1 cellular context compared by ENCODE assay signal in the genomic region with DNA sequence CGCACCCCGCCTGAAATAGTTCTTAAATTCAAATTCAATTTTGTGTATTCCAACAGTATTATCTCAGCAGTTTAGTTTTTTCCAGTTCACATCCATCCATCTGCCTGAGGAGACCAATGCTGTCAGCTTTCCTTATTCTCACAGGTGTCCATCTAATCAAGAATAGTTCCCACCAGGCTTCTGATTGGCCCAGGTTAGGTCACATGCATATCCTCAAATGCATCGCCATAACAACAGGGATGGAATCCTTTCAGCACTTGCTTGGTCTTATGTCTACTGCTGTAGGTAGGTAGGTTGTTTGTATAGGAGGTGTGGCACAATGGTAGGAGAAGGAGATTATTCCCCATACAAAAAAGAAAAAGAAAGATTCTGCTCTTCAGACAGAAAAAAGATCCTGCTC.
TF ChIP-seq lines count a peak whose summit lies in the region.

No MANE protein-coding gene starts in this region.

TF ChIP-seq in HCT116, 20 proteins besides CTCF, POLR2A, EP300 and RAD21:
- TF ChIP-seq FOSL1 (IDR thresholded peaks at IDR 0.05; ENCODE audit: low read depth): no peak
- TF ChIP-seq EGR1 (IDR thresholded peaks at IDR 0.05; ENCODE audit: low read depth): no peak
- TF ChIP-seq EZH2phosphoT487 (IDR thresholded peaks at IDR 0.05; ENCODE audit: borderline replicate concordance): no peak
